ENCODE assay signal across 37 cellular contexts in genomic region chr9:7338586-7339281, GRCh38.
"Had no signal": no experiment of that assay in that cellular context is flagged by ENCODE, and none has a peak within 500 bp of the region (broad histone marks: within the 10 kb centered on the region; RNA-seq: fewer than 3 reads in every experiment).

No MANE protein-coding gene starts in this region.

- H3K36me3 Mint-ChIP-seq: activated CD8-positive, alpha-beta memory T cell treated with anti-CD3 and anti-CD28 coated beads, Interleukin-2, amount 10 ng/mL, durations not matched to agents 7 days and 5 days; activated naive CD4-positive, alpha-beta T cell treated with anti-CD3 and anti-CD28 coated beads, Interleukin-2, amount 50 U/mL, for 72 hours; activated naive CD8-positive, alpha-beta T cell treated with anti-CD3 and anti-CD28 coated beads, Interleukin-2, amount 10 ng/mL, durations not matched to agents 7 days and 5 days had no signal

- H3K4me3 Mint-ChIP-seq: activated B cell treated with CpG ODN at 0.5 μM for 24 hours; activated CD8-positive, alpha-beta memory T cell treated with anti-CD3 and anti-CD28 coated beads, Interleukin-2, amount 10 ng/mL, durations not matched to agents 7 days and 5 days; activated CD8-positive, alpha-beta T cell treated with anti-CD3 and anti-CD28 coated beads for 36 hours; activated naive CD4-positive, alpha-beta T cell treated with anti-CD3 and anti-CD28 coated beads for 36 hours; activated naive CD8-positive, alpha-beta T cell treated with anti-CD3 and anti-CD28 coated beads, Interleukin-2, amount 10 ng/mL, durations not matched to agents 7 days and 5 days; activated T-helper 1 cell treated with anti-CD3 and anti-CD28 coated beads, Interleukin-12 subunit alpha, Interleukin-12 subunit beta, Interleukin-2, Interleukin-4 antibody, amounts not matched to agents 30 ng/mL and 10 ng/mL and 1 ng/mL, durations not matched to agents 14 hours and 24 hours and 36 hours; T-helper 17 cell; T-helper 2 cell treated with Interferon-gamma antibody and Interleukin-4, amounts not matched to agents 5 μg/mL and 100 μg/mL, for 36 hours had no signal

- H3K4me2 ChIP-seq: hepatocyte had no signal

- H3K4me1 ChIP-seq: esophagus squamous epithelium, gastroesophageal sphincter had no signal

- H3K36me3 ChIP-seq: brain microvascular endothelial cell, esophagus squamous epithelium, gastroesophageal sphincter, heart right ventricle, WERI-Rb-1 had no signal

- H3K79me2 ChIP-seq: hepatocyte had no signal

- H3K4me3 ChIP-seq: esophagus squamous epithelium, gastroesophageal sphincter, heart right ventricle, hepatocyte had no signal

- H3K27ac Mint-ChIP-seq: activated B cell treated with CpG ODN at 0.5 μM for 24 hours; activated CD8-positive, alpha-beta memory T cell treated with anti-CD3 and anti-CD28 coated beads, Interleukin-2, amount 10 ng/mL, durations not matched to agents 7 days and 5 days; activated CD8-positive, alpha-beta T cell treated with anti-CD3 and anti-CD28 coated beads for 36 hours; activated naive CD4-positive, alpha-beta T cell treated with anti-CD3 and anti-CD28 coated beads for 36 hours; activated naive CD4-positive, alpha-beta T cell treated with anti-CD3 and anti-CD28 coated beads, Interleukin-2, amount 50 U/mL, for 72 hours; activated naive CD8-positive, alpha-beta T cell treated with anti-CD3 and anti-CD28 coated beads, Interleukin-2, amount 10 ng/mL, durations not matched to agents 7 days and 5 days; activated T-helper 1 cell treated with anti-CD3 and anti-CD28 coated beads, Interleukin-12 subunit alpha, Interleukin-12 subunit beta, Interleukin-2, Interleukin-4 antibody, amounts not matched to agents 30 ng/mL and 10 ng/mL and 1 ng/mL, durations not matched to agents 14 hours and 24 hours and 36 hours; activated T-helper 2 cell treated with anti-CD3 and anti-CD28 coated beads, Interferon-gamma antibody, Interleukin-2, Interleukin-4, amounts not matched to agents 10 μg/mL and 5 μg/mL and 100 μg/mL, durations not matched to agents 14 hours and 24 hours and 36 hours; T-helper 17 cell; T-helper 2 cell treated with Interferon-gamma antibody and Interleukin-4, amounts not matched to agents 5 μg/mL and 100 μg/mL, for 36 hours had no signal

- H3K27ac ChIP-seq: brain microvascular endothelial cell, epithelial cell of prostate, esophagus squamous epithelium, gastroesophageal sphincter, heart right ventricle, hepatocyte, WERI-Rb-1 had no signal

- FAIRE-seq: astrocyte, colon, endometrium, endothelial cell of umbilical vein had no signal

- H3K9me3 Mint-ChIP-seq: activated B cell treated with CpG ODN at 0.5 μM for 24 hours; activated CD8-positive, alpha-beta T cell treated with anti-CD3 and anti-CD28 coated beads for 36 hours; activated naive CD4-positive, alpha-beta T cell treated with anti-CD3 and anti-CD28 coated beads for 36 hours; activated naive CD4-positive, alpha-beta T cell treated with anti-CD3 and anti-CD28 coated beads, Interleukin-2, amount 50 U/mL, for 72 hours; activated naive CD8-positive, alpha-beta T cell treated with anti-CD3 and anti-CD28 coated beads, Interleukin-2, amount 10 ng/mL, durations not matched to agents 7 days and 5 days; activated T-helper 1 cell treated with anti-CD3 and anti-CD28 coated beads, Interleukin-12 subunit alpha, Interleukin-12 subunit beta, Interleukin-2, Interleukin-4 antibody, amounts not matched to agents 30 ng/mL and 10 ng/mL and 1 ng/mL, durations not matched to agents 14 hours and 24 hours and 36 hours; activated T-helper 2 cell treated with anti-CD3 and anti-CD28 coated beads, Interferon-gamma antibody, Interleukin-2, Interleukin-4, amounts not matched to agents 10 μg/mL and 5 μg/mL and 100 μg/mL, durations not matched to agents 14 hours and 24 hours and 36 hours; T-helper 2 cell treated with Interferon-gamma antibody and Interleukin-4, amounts not matched to agents 5 μg/mL and 100 μg/mL, for 36 hours had no signal

- ATAC-seq: activated CD4-positive, CD25-positive, alpha-beta regulatory T cell treated with anti-CD3 and anti-CD28 coated beads, Interleukin-2, amount 50 U/mL, for 24 hours; activated CD8-positive, alpha-beta memory T cell treated with anti-CD3 and anti-CD28 coated beads, Interleukin-2, amount 10 ng/mL, durations not matched to agents 7 days and 5 days; activated CD8-positive, alpha-beta T cell treated with anti-CD3 and anti-CD28 coated beads for 36 hours; activated naive CD4-positive, alpha-beta T cell treated with anti-CD3 and anti-CD28 coated beads, Interleukin-2, amount 50 U/mL, for 72 hours; gastroesophageal sphincter; heart right ventricle; T-helper 17 cell had no signal

- H3K4me1 Mint-ChIP-seq: activated CD8-positive, alpha-beta memory T cell treated with anti-CD3 and anti-CD28 coated beads, Interleukin-2, amount 10 ng/mL, durations not matched to agents 7 days and 5 days; activated naive CD8-positive, alpha-beta T cell treated with anti-CD3 and anti-CD28 coated beads, Interleukin-2, amount 10 ng/mL, durations not matched to agents 7 days and 5 days; T-helper 17 cell had no signal

- DNase-seq: activated B cell treated with CpG ODN at 0.5 μM for 24 hours; activated CD4-positive, alpha-beta T cell treated with anti-CD3 and anti-CD28 coated beads for 48 hours; activated CD4-positive, alpha-beta T cell treated with anti-CD3 and anti-CD28 coated beads, Interleukin-2, amount 50 U/mL, for 1 hour; activated CD4-positive, alpha-beta T cell treated with anti-CD3 and anti-CD28 coated beads, Interleukin-2, amount 50 U/mL, for 48 hours; activated CD8-positive, alpha-beta memory T cell treated with anti-CD3 and anti-CD28 coated beads, Interleukin-2, amount 10 ng/mL, durations not matched to agents 7 days and 5 days; activated CD8-positive, alpha-beta memory T cell treated with anti-CD3 and anti-CD28 coated beads, Interleukin-2, amount 50 U/mL, for 4 hours; activated CD8-positive, alpha-beta T cell treated with anti-CD3 and anti-CD28 coated beads for 36 hours; activated effector memory CD4-positive, alpha-beta T cell treated with anti-CD3 and anti-CD28 coated beads, Interleukin-2, amount 50 U/mL, for 16 hours; activated naive CD4-positive, alpha-beta T cell treated with anti-CD3 and anti-CD28 coated beads for 36 hours; activated naive CD8-positive, alpha-beta T cell treated with anti-CD3 and anti-CD28 coated beads, Interleukin-2, amount 10 ng/mL, durations not matched to agents 7 days and 5 days; activated T-cell treated with anti-CD3 and anti-CD28 coated beads, Interleukin-2, amount 50 U/mL, for 1 hour; activated T-cell treated with anti-CD3 and anti-CD28 coated beads, Interleukin-2, amount 50 U/mL, for 48 hours; amniotic stem cell; anterior cingulate cortex; brain microvascular endothelial cell; caudate nucleus; cortex of kidney; dermis blood vessel endothelial cell; effector CD8-positive, alpha-beta T cell; esophagus squamous epithelium; foreskin melanocyte; heart right ventricle; T-helper 17 cell; T1000; WERI-Rb-1 had no signal

- H2AFZ ChIP-seq: hepatocyte had no signal

- H3K27me3 ChIP-seq: brain microvascular endothelial cell, esophagus squamous epithelium, gastroesophageal sphincter, heart right ventricle, hepatocyte had no signal
